ENCODE assay signal across 1 cellular context in genomic region chr6:169866668-169867521, GRCh38.
TF ChIP-seq lines count a peak whose summit lies in the region.

No MANE protein-coding gene starts in this region.

TF ChIP-seq in H1, 55 proteins besides CTCF, POLR2A, EP300 and RAD21 (continued from another document):
- TF ChIP-seq CHD7 (IDR thresholded peaks at IDR 0.05; ENCODE audit: insufficient replicate concordance, low read length): no peak
- no peak for TF ChIP-seq ATF3 (IDR thresholded peaks at IDR 0.05; ENCODE audit: insufficient read depth, low read depth, low read length)
- TF ChIP-seq ASH2L (IDR thresholded peaks at IDR 0.05; ENCODE audit: low read length): no peak
- TF ChIP-seq BRCA1 (IDR thresholded peaks at IDR 0.05; ENCODE audit: low read depth, low read length): no peak
- TF ChIP-seq NANOG (IDR thresholded peaks at IDR 0.05; ENCODE audit: insufficient read depth, low read depth, low read length, poor library complexity, severe bottlenecking): no peak
- no peak for TF ChIP-seq CBX5 (IDR thresholded peaks at IDR 0.05; ENCODE audit: low read depth, low read length)
- no peak for TF ChIP-seq TAF7 (optimal IDR thresholded peaks at IDR 0.05; ENCODE audit: borderline replicate concordance, low read depth, low read length)
- TF ChIP-seq JUN (IDR thresholded peaks at IDR 0.05; ENCODE audit: low read depth, low read length): no peak
- TF ChIP-seq RNF2 (IDR thresholded peaks at IDR 0.05; ENCODE audit: borderline replicate concordance, low read depth, low read length, missing control alignments, poor library complexity, severe bottlenecking): no peak
- TF ChIP-seq CREB1 (IDR thresholded peaks at IDR 0.05): no peak
- TF ChIP-seq ZNF274 (IDR thresholded peaks at IDR 0.05; ENCODE audit: borderline replicate concordance, extremely low read depth, low read length): no peak
- no peak for TF ChIP-seq CTBP2 (IDR thresholded peaks at IDR 0.05; ENCODE audit: borderline replicate concordance, insufficient read depth, insufficient read length, low read length)
- TF ChIP-seq SP4 (IDR thresholded peaks at IDR 0.05; ENCODE audit: low read length): no peak
- no peak for TF ChIP-seq PHF8 (conservative IDR thresholded peaks at IDR 0.05; ENCODE audit: low read depth, low read length)
